25 cellular contexts compared by ENCODE assay signal in genomic region chrX:85303544-85303943, GRCh38. TPM values are rescaled to one million over a fixed set of nuclear protein-coding genes. Genes with fewer than 3 reads are reported as not detected.
DNase-seq lines count a peak whose midpoint lies in the region; ATAC-seq and TF ChIP-seq lines count a peak whose summit lies in the region.
"Had no signal": no experiment of that assay in that cellular context is flagged by ENCODE, and none has a peak within 500 bp of the region (broad histone marks: within the 10 kb centered on the region; RNA-seq: fewer than 3 reads in every experiment).

No MANE protein-coding gene starts in this region.

- no peaks in the 10 kb centered on the region for H3K9me2 ChIP-seq in GM23338 (ENCODE audit: insufficient read depth)

- no peak overlapping the region for H3K27ac Mint-ChIP-seq in GM23338
- H3K27ac Mint-ChIP-seq: activated CD8-positive, alpha-beta T cell treated with anti-CD3 and anti-CD28 coated beads for 36 hours; activated naive CD4-positive, alpha-beta T cell treated with anti-CD3 and anti-CD28 coated beads for 36 hours; activated T-cell treated with anti-CD3 and anti-CD28 coated beads, Interleukin-2, amount 50 U/mL, for 24 hours had no signal

- H3K36me3 ChIP-seq in GM23338 (ENCODE audit: insufficient read depth), result no peaks in the 10 kb centered on the region
- H3K36me3 ChIP-seq: neutrophil had no signal

- no peaks in the 10 kb centered on the region for H3F3A ChIP-seq in GM23338 (replicated peaks; ENCODE audit: low read depth)

- no peak overlapping the region for H3K27ac ChIP-seq in GM23338 (ENCODE audit: low read depth)
- H3K27ac ChIP-seq: C4-2B, dorsolateral prefrontal cortex, hepatocyte, neutrophil, VCaP had no signal

- H2AFZ ChIP-seq in GM23338, result no peak overlapping the region
- H2AFZ ChIP-seq: hepatocyte had no signal

- no peaks in the 10 kb centered on the region for H3K36me3 Mint-ChIP-seq in GM23338 (ENCODE audit: low read depth)

- no peaks in the 10 kb centered on the region; the same call in 2 of the 3 replicates for H3K4me1 Mint-ChIP-seq in GM23338

- DNase-seq in GM12865 (ENCODE audit: low read depth), result peak; percentile 3
- no peak for DNase-seq in NCI-H2196 treated with DMSO at 0.1 percent for 48 hours (lab: John Stamatoyannopoulos, UW; ENCODE audit: unreplicated experiment)
- no peak for DNase-seq in NCI-H2107 (lab: John Stamatoyannopoulos, UW)
- no peak for DNase-seq in DMS153 treated with DMSO at 0.1 percent for 48 hours (lab: John Stamatoyannopoulos, UW; ENCODE audit: unreplicated experiment)
- DNase-seq in GM23338 (ENCODE audit: low spot score), result no peak
- DNase-seq: activated CD8-positive, alpha-beta T cell treated with anti-CD3 and anti-CD28 coated beads for 36 hours; activated naive CD4-positive, alpha-beta T cell treated with anti-CD3 and anti-CD28 coated beads for 36 hours; activated T-cell treated with anti-CD3 and anti-CD28 coated beads, Interleukin-2, amount 50 U/mL, for 24 hours; caudate nucleus; DMS 273 treated with DMSO at 0.1 percent for 48 hours; dorsolateral prefrontal cortex; GDM1; Kasumi-1; NCI-H1105 treated with DMSO at 0.1 percent for 48 hours; SIG-M5; substantia nigra had no signal

- no peaks in the 10 kb centered on the region for H4K20me1 ChIP-seq in GM23338 (replicated peaks; ENCODE audit: insufficient read depth)

- H3K27me3 ChIP-seq in GM23338 (ENCODE audit: insufficient read depth), result no peaks in the 10 kb centered on the region
- H3K27me3 ChIP-seq: hepatocyte, neutrophil had no signal

- H3K9me3 Mint-ChIP-seq in GM23338, result no peaks in the 10 kb centered on the region
- H3K9me3 Mint-ChIP-seq: activated CD8-positive, alpha-beta T cell treated with anti-CD3 and anti-CD28 coated beads for 36 hours; activated T-cell treated with anti-CD3 and anti-CD28 coated beads, Interleukin-2, amount 50 U/mL, for 24 hours had no signal

- no peak overlapping the region for H3K4me2 ChIP-seq in GM23338
- H3K4me2 ChIP-seq: hepatocyte had no signal

- TF ChIP-seq CTCF in GM12865 (IDR thresholded peaks at IDR 0.05; ENCODE audit: insufficient read depth, low read depth, low read length, missing control alignments) (no peak), GM23338 (conservative IDR thresholded peaks at IDR 0.05; ENCODE audit: low read depth in 2 of 2) (no peak)

- no peaks in the 10 kb centered on the region for H3K27me3 Mint-ChIP-seq in GM23338 (ENCODE audit: insufficient read depth, low read depth, poor library complexity)
- H3K27me3 Mint-ChIP-seq: activated CD8-positive, alpha-beta T cell treated with anti-CD3 and anti-CD28 coated beads for 36 hours had no signal

- H3K4me3 ChIP-seq in GM12865 (ENCODE audit: low read depth, low read length) (no peak overlapping the region), GM23338 (no peak overlapping the region)
- H3K4me3 ChIP-seq: dorsolateral prefrontal cortex, hepatocyte had no signal

- no peak overlapping the region for H3K4me3 Mint-ChIP-seq in GM23338
- H3K4me3 Mint-ChIP-seq: activated CD8-positive, alpha-beta T cell treated with anti-CD3 and anti-CD28 coated beads for 36 hours; activated naive CD4-positive, alpha-beta T cell treated with anti-CD3 and anti-CD28 coated beads for 36 hours; activated T-cell treated with anti-CD3 and anti-CD28 coated beads, Interleukin-2, amount 50 U/mL, for 24 hours had no signal

- no peaks in the 10 kb centered on the region for H3K4me1 ChIP-seq in GM23338 (ENCODE audit: insufficient read depth)

- ATAC-seq in GM19324 (IDR thresholded peaks at IDR 0.05; ENCODE audit: low FRiP score, unreplicated experiment), result peak; percentile 63
- ATAC-seq in HG02759 (IDR thresholded peaks at IDR 0.05; ENCODE audit: unreplicated experiment), result peak; percentile 66
- peak; percentile 74 for ATAC-seq in HG03565 (IDR thresholded peaks at IDR 0.05; ENCODE audit: unreplicated experiment)
- ATAC-seq in GM23338, result no peak
- ATAC-seq: activated CD8-positive, alpha-beta T cell treated with anti-CD3 and anti-CD28 coated beads for 36 hours had no signal

- no peaks in the 10 kb centered on the region for H3K79me2 ChIP-seq in GM23338 (replicated peaks; ENCODE audit: insufficient read depth)
- H3K79me2 ChIP-seq: hepatocyte had no signal

TF ChIP-seq in GM23338, 12 proteins besides CTCF, POLR2A, EP300 and RAD21 (continues in another document):
- TF ChIP-seq REST (IDR thresholded peaks at IDR 0.05; ENCODE audit: unreplicated experiment) (no peak), NANOG (IDR thresholded peaks at IDR 0.05; ENCODE audit: borderline replicate concordance) (no peak), EZH2 (IDR thresholded peaks at IDR 0.05; ENCODE audit: low read depth, unreplicated experiment) (no peak), ETS1 (IDR thresholded peaks at IDR 0.05) (no peak), STAT1 (IDR thresholded peaks at IDR 0.05; ENCODE audit: unreplicated experiment) (no peak), ZNF114 (CRISPR knock-in tag; IDR thresholded peaks at IDR 0.05) (no peak)

RNA-seq across cellular contexts. Expression of gene ZNF711, which starts 59.8 kb away (rescaled TPM):
- 18.5 and 20.0 TPM in 2 replicates for total RNA-seq in GM23338 (2014; rRNA removed; shearing (Covaris generic))
- 9.3 and 12.2 TPM in 2 replicates for polyA plus RNA-seq in GM23338 (2016; fragmentation: Nextera tagmentation; extraction: Ambion mirVana)

RNA-seq across cellular contexts. Expression of gene SATL1, which starts 60.0 kb away (rescaled TPM):
- total RNA-seq in GM23338 (2014; rRNA removed; shearing (Covaris generic)), result 0.14 TPM in 1 of 2 replicates, not detected in the other
- 0.38 and 0.68 TPM in 2 replicates for polyA plus RNA-seq in GM23338 (2016; fragmentation: Nextera tagmentation; extraction: Ambion mirVana)
- total RNA-seq: activated CD8-positive, alpha-beta T cell treated with anti-CD3 and anti-CD28 coated beads for 36 hours; activated naive CD4-positive, alpha-beta T cell treated with anti-CD3 and anti-CD28 coated beads for 36 hours; fibroblast of villous mesenchyme; T-helper 1 cell treated with Interleukin-12 subunit alpha and Interleukin-12 subunit beta and Interleukin-4 antibody, amounts not matched to agents 30 ng/mL and 1 ng/mL, for 36 hours had no signal
